8 cellular contexts compared by ENCODE assay signal in the genomic region with DNA sequence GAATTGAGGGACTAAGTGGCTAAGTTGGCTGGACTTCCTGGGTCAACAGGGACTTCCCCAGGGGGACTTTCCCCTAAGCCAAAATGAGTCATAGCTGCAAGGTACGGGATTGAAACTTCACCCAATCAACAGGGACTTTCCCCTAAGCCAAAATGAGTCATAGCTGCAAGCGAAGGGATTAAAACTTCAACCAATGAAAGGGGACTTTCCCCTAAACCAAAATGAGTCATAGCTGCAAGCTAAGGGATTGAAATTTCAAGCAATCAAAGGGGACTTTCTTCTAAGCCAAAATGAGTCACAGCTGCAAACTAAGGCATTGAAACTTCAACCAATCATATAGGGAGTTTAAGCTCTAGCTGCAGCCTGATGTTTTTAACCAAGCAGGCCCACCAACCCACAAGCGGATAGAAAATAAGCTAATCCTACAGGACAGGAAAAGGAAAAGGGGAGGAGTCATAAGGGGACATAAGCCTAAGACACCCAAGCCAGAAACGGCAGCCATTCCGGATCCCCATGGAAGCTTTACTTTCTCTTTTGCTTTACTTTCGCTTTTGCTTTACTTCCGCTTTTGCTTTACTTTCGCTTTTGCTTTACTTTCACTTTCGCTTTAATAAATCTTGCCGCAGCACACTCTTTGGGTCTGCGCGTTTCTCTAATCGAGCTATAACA.
A peak's percentile ranks its signal among the peaks of the same experiment; 100 is the strongest.
DNase-seq lines count a peak whose midpoint lies in the region; ATAC-seq and TF ChIP-seq lines count a peak whose summit lies in the region.

No MANE protein-coding gene starts in this region.

- H3K4me1 Mint-ChIP-seq in activated naive CD8-positive, alpha-beta T cell treated with anti-CD3 and anti-CD28 coated beads for 36 hours = peaks cover 47% of the 10 kb centered on the region
- peaks cover 22 to 33% of the 10 kb centered on the region in 2 donors for H3K4me1 Mint-ChIP-seq in natural killer cell treated with Interleukin-12 subunit alpha and Interleukin-12 subunit beta and Interleukin-15 and Interleukin-18, amount 100 ng/mL, for 72 hours (ENCODE audit: low read depth in 2 of 2)
- H3K4me1 Mint-ChIP-seq in progenitor cell of endocrine pancreas (ENCODE audit: low read depth) = peaks cover 5% of the 10 kb centered on the region

- H3K9me3 Mint-ChIP-seq in activated naive CD8-positive, alpha-beta T cell treated with anti-CD3 and anti-CD28 coated beads for 36 hours = peaks cover 26% of the 10 kb centered on the region
- H3K9me3 Mint-ChIP-seq in natural killer cell treated with Interleukin-12 subunit alpha and Interleukin-12 subunit beta and Interleukin-15 and Interleukin-18, amount 100 ng/mL, for 72 hours = peaks cover 17% of the 10 kb centered on the region
- peaks cover 8% of the 10 kb centered on the region for H3K9me3 Mint-ChIP-seq in progenitor cell of endocrine pancreas (ENCODE audit: low read depth)

- ATAC-seq in HG03175 (IDR thresholded peaks at IDR 0.05; ENCODE audit: unreplicated experiment) (peak; percentile 90), sciatic nerve (no peak)
- ATAC-seq in natural killer cell treated with Interleukin-12 subunit alpha and Interleukin-12 subunit beta and Interleukin-15 and Interleukin-18, amount 100 ng/mL, for 72 hours = peak; percentile 86 to 93

- H3K27me3 Mint-ChIP-seq in activated naive CD8-positive, alpha-beta T cell treated with anti-CD3 and anti-CD28 coated beads for 36 hours = no peaks in the 10 kb centered on the region
- no peaks in the 10 kb centered on the region for H3K27me3 Mint-ChIP-seq in natural killer cell treated with Interleukin-12 subunit alpha and Interleukin-12 subunit beta and Interleukin-15 and Interleukin-18, amount 100 ng/mL, for 72 hours
- no peaks in the 10 kb centered on the region for H3K27me3 Mint-ChIP-seq in progenitor cell of endocrine pancreas

- intact Hi-C loops in sciatic nerve (cut with DNase I) = no loop called here

- peak overlapping the region; percentile 96 for H3K27ac Mint-ChIP-seq in activated naive CD8-positive, alpha-beta T cell treated with anti-CD3 and anti-CD28 coated beads for 36 hours
- H3K27ac Mint-ChIP-seq in natural killer cell treated with Interleukin-12 subunit alpha and Interleukin-12 subunit beta and Interleukin-15 and Interleukin-18, amount 100 ng/mL, for 72 hours = peak overlapping the region; percentile 91 to 95
- no peak overlapping the region for H3K27ac Mint-ChIP-seq in progenitor cell of endocrine pancreas

- H3K36me3 Mint-ChIP-seq in activated naive CD8-positive, alpha-beta T cell treated with anti-CD3 and anti-CD28 coated beads for 36 hours = peaks cover 27% of the 10 kb centered on the region
- H3K36me3 Mint-ChIP-seq in natural killer cell treated with Interleukin-12 subunit alpha and Interleukin-12 subunit beta and Interleukin-15 and Interleukin-18, amount 100 ng/mL, for 72 hours = peaks cover 31% of the 10 kb centered on the region
- H3K36me3 Mint-ChIP-seq in progenitor cell of endocrine pancreas (ENCODE audit: insufficient read depth) = peaks cover 1% of the 10 kb centered on the region

- DNase-seq in activated naive CD4-positive, alpha-beta T cell treated with Interleukin-2 at 50 U/mL for 16 hours = peak; percentile 64
- no peak for DNase-seq in activated naive CD4-positive, alpha-beta T cell (lab: John Stamatoyannopoulos, UW)
- peak; percentile 76 for DNase-seq in RPMI8226
- DNase-seq in activated naive CD8-positive, alpha-beta T cell treated with anti-CD3 and anti-CD28 coated beads for 36 hours = peak; percentile 63
- DNase-seq in natural killer cell treated with Interleukin-12 subunit alpha and Interleukin-12 subunit beta and Interleukin-15 and Interleukin-18, amount 100 ng/mL, for 72 hours (ENCODE audit: low spot score) = peak; percentile 86
- no peak for DNase-seq in sciatic nerve (ENCODE audit: low spot score)
- DNase-seq in progenitor cell of endocrine pancreas (ENCODE audit: low spot score, unreplicated experiment) = no peak

- TF ChIP-seq CTCF in progenitor cell of endocrine pancreas (IDR thresholded peaks at IDR 0.05; ENCODE audit: unreplicated experiment) = no peak

- H3K4me3 Mint-ChIP-seq in activated naive CD8-positive, alpha-beta T cell treated with anti-CD3 and anti-CD28 coated beads for 36 hours = peak overlapping the region; percentile 25
- peak overlapping the region; percentile 84 for H3K4me3 Mint-ChIP-seq in natural killer cell treated with Interleukin-12 subunit alpha and Interleukin-12 subunit beta and Interleukin-15 and Interleukin-18, amount 100 ng/mL, for 72 hours
- no peak overlapping the region for H3K4me3 Mint-ChIP-seq in progenitor cell of endocrine pancreas (ENCODE audit: low read depth)

Comparison
In these comparisons a context has a peak if more than half of its experiments do, and no peak if none do; other contexts are left out.
1. DNase-seq: peak in activated naive CD4-positive, alpha-beta T cell treated with Interleukin-2 at 50 U/mL for 16 hours (single experiment), RPMI8226 (single experiment), activated naive CD8-positive, alpha-beta T cell treated with anti-CD3 and anti-CD28 coated beads for 36 hours (single experiment) and natural killer cell treated with Interleukin-12 subunit alpha and Interleukin-12 subunit beta and Interleukin-15 and Interleukin-18, amount 100 ng/mL, for 72 hours (single experiment); none in activated naive CD4-positive, alpha-beta T cell (0 of 4), sciatic nerve (single experiment) and progenitor cell of endocrine pancreas (single experiment).